ENCODE assay signal across 20 cellular contexts in the genomic region with DNA sequence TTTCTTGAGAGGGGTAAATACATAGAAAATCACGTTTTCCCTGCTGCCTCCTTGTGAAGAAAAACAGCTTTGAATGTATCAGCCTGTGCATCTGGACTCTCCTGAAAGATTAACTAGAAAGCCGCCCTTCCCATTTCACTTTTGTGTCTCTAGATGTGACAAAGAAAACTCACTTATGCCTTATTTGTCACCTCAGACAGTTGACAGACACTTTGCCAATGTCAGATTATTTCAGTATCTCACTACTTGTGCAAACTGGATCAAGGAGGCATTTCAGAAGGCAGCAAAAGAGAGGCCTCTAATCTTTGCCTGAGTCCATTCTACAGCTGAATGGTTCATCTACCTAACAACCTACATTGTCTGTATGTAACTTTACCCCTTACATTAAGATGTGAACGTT.
"Had no signal": no experiment of that assay in that cellular context is flagged by ENCODE, and none has a peak within 500 bp of the region (broad histone marks: within the 10 kb centered on the region; RNA-seq: fewer than 3 reads in every experiment).

No MANE protein-coding gene starts in this region.

- H3K27ac ChIP-seq: coronary artery, heart left ventricle, ovary, right atrium auricular region, sigmoid colon, skin epidermis, stomach had no signal

- H3K27ac Mint-ChIP-seq: naive B cell, nephron had no signal

- FAIRE-seq: frontal cortex, islet of Langerhans had no signal

- DNase-seq: effector CD4-positive, alpha-beta T cell; heart left ventricle; hippocampal formation; kidney glomerular epithelial cell; mesendoderm; naive B cell; nucleus accumbens; ovary; sigmoid colon; stimulated activated CD4-positive, alpha-beta T cell treated with anti-CD3 and anti-CD28 coated beads, Interleukin-12 subunit alpha, Interleukin-12 subunit beta, amount 100 ng/mL, for 4 hours; stimulated activated naive CD4-positive, alpha-beta T cell; stomach; substantia nigra; trophoblast cell had no signal

- H3K4me3 ChIP-seq: coronary artery, heart left ventricle, ovary, right atrium auricular region, sigmoid colon, skin epidermis, stomach had no signal

- H3K27me3 ChIP-seq: ovary, right atrium auricular region, sigmoid colon had no signal

- H3K4me1 Mint-ChIP-seq: naive B cell had no signal

- H3K36me3 Mint-ChIP-seq: naive B cell had no signal

- H3K36me3 ChIP-seq: heart left ventricle, ovary, right atrium auricular region, sigmoid colon, stomach had no signal

- H3K4me1 ChIP-seq: heart left ventricle, right atrium auricular region, sigmoid colon, stomach had no signal

- H3K9me3 ChIP-seq: ovary, sigmoid colon had no signal

- H3K4me3 Mint-ChIP-seq: naive B cell, nephron had no signal
